Comparison of ENCODE assay signal across 29 cellular contexts in the genomic region with DNA sequence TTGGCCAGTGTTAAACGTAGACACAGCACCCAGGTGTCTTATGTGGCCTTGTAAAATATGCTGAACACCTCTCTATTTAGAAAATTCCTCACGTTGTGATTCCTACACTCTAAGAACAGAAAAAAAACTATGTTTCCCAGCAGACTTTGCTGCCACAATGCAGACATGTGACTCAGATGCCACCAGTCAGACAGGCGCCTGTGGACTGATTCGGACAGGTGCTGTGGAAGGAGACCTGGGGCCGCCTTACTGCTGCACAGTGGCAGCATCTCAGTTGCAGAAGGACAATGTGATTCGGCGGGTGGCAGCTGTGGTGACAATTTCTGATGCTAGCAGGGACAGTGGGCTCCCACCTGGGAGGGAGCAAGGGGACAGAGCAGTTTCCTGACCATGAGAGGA.
"Had no signal": no experiment of that assay in that cellular context is flagged by ENCODE, and none has a peak within 500 bp of the region (broad histone marks: within the 10 kb centered on the region; RNA-seq: fewer than 3 reads in every experiment).

No MANE protein-coding gene starts in this region.

- H3K27me3 ChIP-seq: ascending aorta, cardiac muscle cell, Peyer's patch had no signal

- H3K27ac ChIP-seq: ascending aorta, cardiac muscle cell, KMS-11, Peyer's patch, SK-N-MC, WERI-Rb-1 had no signal

- H3K4me1 ChIP-seq: ascending aorta, Peyer's patch had no signal

- H3K36me3 ChIP-seq: ascending aorta, cardiac muscle cell, Peyer's patch, WERI-Rb-1 had no signal

- H3K4me3 ChIP-seq: ascending aorta, cardiac muscle cell, Peyer's patch, SK-N-MC had no signal

- H3K9me3 ChIP-seq: ascending aorta, Peyer's patch had no signal

- DNase-seq: activated CD4-positive, alpha-beta T cell treated with anti-CD3 and anti-CD28 coated beads, Interleukin-2, amount 10 ng/mL, durations not matched to agents 24 days and 14 days; activated CD4-positive, alpha-beta T cell treated with anti-CD3 and anti-CD28 coated beads, Interleukin-2, amount 50 U/mL, for 4 hours; activated CD8-positive, alpha-beta T cell treated with anti-CD3 and anti-CD28 coated beads for 36 hours; activated gamma-delta T cell; activated naive CD4-positive, alpha-beta T cell treated with Interleukin-2 at 50 U/mL for 16 hours; activated naive CD8-positive, alpha-beta T cell treated with anti-CD3 and anti-CD28 coated beads, Interleukin-2, amount 10 ng/mL, durations not matched to agents 7 days and 5 days; activated T-cell treated with anti-CD3 and anti-CD28 coated beads, Interleukin-2, amount 50 U/mL, for 1 hour; activated T-cell treated with anti-CD3 and anti-CD28 coated beads, Interleukin-2, amount 50 U/mL, for 72 hours; amygdala; MM.1S; MV-4-11; NCI-H1092; NCI-H1436 treated with DMSO at 0.1 percent for 48 hours; NCI-H1694 treated with DMSO at 0.1 percent for 48 hours; NCI-H2029; NCI-H510A; NCI-H526; NCI-H748 treated with DMSO at 0.1 percent for 48 hours; NK-92 treated with Interleukin-12 subunit alpha and Interleukin-12 subunit beta, amount 100 ng/mL, for 24 hours; Peyer's patch; RPMI8226; T-cell; T-helper 17 cell; T-helper 9 cell; WERI-Rb-1 had no signal

- H3K4me2 ChIP-seq: KMS-11 had no signal

- H3K9ac ChIP-seq: KMS-11 had no signal
